In genomic region chr17:48161127-48161905, GRCh38 we compare ENCODE assay signal across 15 cellular contexts. TPM values are rescaled to one million over a fixed set of nuclear protein-coding genes. Genes with fewer than 3 reads are reported as not detected.
DNase-seq lines count a peak whose midpoint lies in the region; ATAC-seq, FAIRE-seq and TF ChIP-seq lines count a peak whose summit lies in the region.
"Had no signal": no experiment of that assay in that cellular context is flagged by ENCODE, and none has a peak within 500 bp of the region (broad histone marks: within the 10 kb centered on the region; RNA-seq: fewer than 3 reads in every experiment).

No MANE protein-coding gene starts in this region.

- H3K9me1 ChIP-seq in K562 (ENCODE audit: control insufficient read depth, insufficient read depth, low read length) = no peaks in the 10 kb centered on the region

- in situ Hi-C loops in K562 (cut with MboI) = no loop called here

- CTCF ChIA-PET in K562 (lab: Yijun Ruan, JAX; ENCODE audit: low intra/inter-chr PET ratio) = no interaction called here

- BruUV-seq in K562 (replicated peaks; lab: Mats Ljungman, UMichigan) = no TSS peak

- H3K36me3 ChIP-seq in K562 (ENCODE audit: control insufficient read depth, insufficient read depth, low read length) = no peaks in the 10 kb centered on the region
- peaks cover 0 to 5% (median 0%) of the 10 kb centered on the region in 4 donors for H3K36me3 ChIP-seq in liver (ENCODE audit: control insufficient read depth in 4 of 4, insufficient read depth in 3 of 4, low read depth in 1 of 4, low read length in 3 of 4)
- H3K36me3 ChIP-seq: Peyer's patch had no signal

- 24% methylated on average over 4 of the region's 4 CpGs for WGBS in K562 (ENCODE audit: insufficient coverage, low coverage, missing lambda C conversion rate)
- WGBS in liver = 36% methylated on average over 4 of the region's 4 CpGs

- TF ChIP-seq CTCF in K562 (IDR thresholded peaks at IDR 0.05 in 2 of 3, conservative IDR thresholded peaks at IDR 0.05 in 1 of 3; ENCODE audit: insufficient read depth in 2 of 3, low read depth in 1 of 3, low read length in 3 of 3) = no peak
- TF ChIP-seq CTCF in liver (IDR thresholded peaks at IDR 0.05; ENCODE audit: low read depth, low read length, missing input control) = no peak

- H3K4me2 ChIP-seq in K562 (ENCODE audit: insufficient read depth, low read length) = no peak overlapping the region

- H3K27me3 ChIP-seq in K562 (ENCODE audit: control insufficient read depth in 2 of 2, insufficient read depth in 2 of 2, low read length in 2 of 2) (no peaks in the 10 kb centered on the region; a peak in 1 of 5 replicates), liver (ENCODE audit: control insufficient read depth in 4 of 4, insufficient read depth in 4 of 4, low read length in 3 of 4) (no peaks in the 10 kb centered on the region)
- H3K27me3 ChIP-seq: Peyer's patch had no signal

- intact Hi-C loops in K562 (cut with micrococcal nuclease) = no loop called here

- H3K4me3 ChIP-seq in K562 = no peak overlapping the region
- peak overlapping the region; percentile 37 to 61 (median 51) for H3K4me3 ChIP-seq in liver (ENCODE audit: low read depth in 1 of 3, low read length in 3 of 3)
- H3K4me3 ChIP-seq: Peyer's patch had no signal

- H2AFZ ChIP-seq in K562 (ENCODE audit: low read depth, low read length) = no peak overlapping the region

- H3K9ac ChIP-seq in K562 (ENCODE audit: insufficient read depth in 1 of 2, low read depth in 2 of 2, low read length in 2 of 2) (no peak overlapping the region), liver (ENCODE audit: low read depth in 1 of 2, low read length in 2 of 2) (peak overlapping the region; percentile 82 to 85)

- no peaks in the 10 kb centered on the region for H3K79me2 ChIP-seq in K562 (ENCODE audit: control insufficient read depth, insufficient read depth, low read length)

- TF ChIP-seq RAD21 in K562 (CRISPR knock-in tag; conservative IDR thresholded peaks at IDR 0.05 in 1 of 2, IDR thresholded peaks at IDR 0.05 in 1 of 2) (no peak), liver (IDR thresholded peaks at IDR 0.05) (no peak)

- no peaks in the 10 kb centered on the region for H4K20me1 ChIP-seq in K562 (replicated peaks; ENCODE audit: control insufficient read depth, insufficient read depth, low read length)

- ATAC-seq in K562 (no peak), GM21737 (IDR thresholded peaks at IDR 0.05; ENCODE audit: unreplicated experiment) (no peak)
- ATAC-seq: SK-N-SH treated with all-trans-retinoic acid at 6 μM for 48 hours had no signal

- H3K9me3 ChIP-seq in K562 (replicated peaks; ENCODE audit: control insufficient read depth, insufficient read depth, low read depth, low read length) (no peaks in the 10 kb centered on the region), liver (ENCODE audit: control insufficient read depth in 4 of 4, low read length in 3 of 4) (no peaks in the 10 kb centered on the region)
- H3K9me3 ChIP-seq: Peyer's patch had no signal

- H3K27ac ChIP-seq in K562 (ENCODE audit: extremely low read depth, low read depth, low read length) = no peak overlapping the region
- H3K27ac ChIP-seq in liver (ENCODE audit: low read depth in 1 of 2, low read length in 2 of 2) = peak overlapping the region; percentile 84 to 94

- H3K4me1 ChIP-seq in K562 (replicated peaks in 1 of 2; ENCODE audit: control insufficient read depth in 2 of 2, insufficient read depth in 2 of 2, low read length in 2 of 2) = peaks cover 0 to 4% of the 10 kb centered on the region in 2 experiments; a peak in 2 of 5 replicates
- peaks cover 2 to 31% (median 11%) of the 10 kb centered on the region in 4 donors for H3K4me1 ChIP-seq in liver (ENCODE audit: control insufficient read depth in 4 of 4, insufficient read depth in 4 of 4, low read length in 3 of 4)

- no peak for FAIRE-seq in K562 (lab: Jason Lieb, UNC)
- FAIRE-seq: A204.1 had no signal

- no peak for TF ChIP-seq POLR2A in K562 (conservative IDR thresholded peaks at IDR 0.05)

- no peak for TF ChIP-seq EP300 in K562 (IDR thresholded peaks at IDR 0.05; ENCODE audit: low read length)

- POLR2A ChIA-PET in K562 (lab: Yijun Ruan, JAX) = interaction anchor here (1.2 kb wide), 1 partner anchor 431 kb away, joined by 5 read pairs; no protein-coding TSS in a partner anchor

- DNase-seq in NCI-H510A treated with DMSO at 0.1 percent for 48 hours (lab: John Stamatoyannopoulos, UW) (peak; percentile 99), NCI-H510A (lab: John Stamatoyannopoulos, UW) (no peak), K562 (ENCODE audit: extremely low read depth in 1 of 4, low spot score in 3 of 4) (no peak), AG08395 (ENCODE audit: low spot score) (no peak), GM19238 (ENCODE audit: insufficient read length, low spot score) (no peak)
- no peak for DNase-seq in stimulated activated CD4-positive, alpha-beta T cell treated with anti-CD3 and anti-CD28 coated beads, Interleukin-2, amount 100 ng/mL, for 48 hours
- DNase-seq: Calu3, DND-41, NCI-H2171, NCI-H446 treated with DMSO at 0.1 percent for 48 hours, Peyer's patch had no signal

TF ChIP-seq in K562, 482 proteins besides CTCF, POLR2A, EP300 and RAD21 (continues in another document):
- no peak for TF ChIP-seq ZNF41 (CRISPR knock-in tag; conservative IDR thresholded peaks at IDR 0.05)
- no peak for TF ChIP-seq PRMT5 (CRISPR knock-in tag; IDR thresholded peaks at IDR 0.05)
- TF ChIP-seq MAFG (tag; conservative IDR thresholded peaks at IDR 0.05) = peak; percentile 48; the same call in 1 of the 2 replicates
- TF ChIP-seq HMGN3 (IDR thresholded peaks at IDR 0.05; ENCODE audit: borderline replicate concordance, extremely low read depth, insufficient read length, low read depth, low read length) = no peak
- TF ChIP-seq KLF10 (CRISPR knock-in tag; IDR thresholded peaks at IDR 0.05) = no peak
- TF ChIP-seq COPS2 (conservative IDR thresholded peaks at IDR 0.05) = no peak
- peak; percentile 77 for TF ChIP-seq ZNF316 (IDR thresholded peaks at IDR 0.05)
- no peak for TF ChIP-seq TBP (optimal IDR thresholded peaks at IDR 0.05; ENCODE audit: low read depth, low read length)
- no peak for TF ChIP-seq CEBPB (tag; IDR thresholded peaks at IDR 0.05)
- TF ChIP-seq STAG1 (CRISPR knock-in tag; IDR thresholded peaks at IDR 0.05; ENCODE audit: borderline replicate concordance) = no peak
- TF ChIP-seq TAF7 (tag; IDR thresholded peaks at IDR 0.05) = no peak
- no peak for TF ChIP-seq ZNF696 (CRISPR knock-in tag; conservative IDR thresholded peaks at IDR 0.05)
- TF ChIP-seq CBFA2T2 (conservative IDR thresholded peaks at IDR 0.05) = no peak

TF ChIP-seq in liver, 16 proteins besides CTCF, POLR2A, EP300 and RAD21 (continues in another document):
- TF ChIP-seq RXRA (IDR thresholded peaks at IDR 0.05) (no peak), TAF1 (conservative IDR thresholded peaks at IDR 0.05) (no peak), NR2F2 (IDR thresholded peaks at IDR 0.05) (no peak), GABPA (IDR thresholded peaks at IDR 0.05 in 1 of 2, conservative IDR thresholded peaks at IDR 0.05 in 1 of 2) (no peak), FOXA1 (IDR thresholded peaks at IDR 0.05) (no peak), YY1 (IDR thresholded peaks at IDR 0.05) (no peak)
- TF ChIP-seq, protein P1, sequence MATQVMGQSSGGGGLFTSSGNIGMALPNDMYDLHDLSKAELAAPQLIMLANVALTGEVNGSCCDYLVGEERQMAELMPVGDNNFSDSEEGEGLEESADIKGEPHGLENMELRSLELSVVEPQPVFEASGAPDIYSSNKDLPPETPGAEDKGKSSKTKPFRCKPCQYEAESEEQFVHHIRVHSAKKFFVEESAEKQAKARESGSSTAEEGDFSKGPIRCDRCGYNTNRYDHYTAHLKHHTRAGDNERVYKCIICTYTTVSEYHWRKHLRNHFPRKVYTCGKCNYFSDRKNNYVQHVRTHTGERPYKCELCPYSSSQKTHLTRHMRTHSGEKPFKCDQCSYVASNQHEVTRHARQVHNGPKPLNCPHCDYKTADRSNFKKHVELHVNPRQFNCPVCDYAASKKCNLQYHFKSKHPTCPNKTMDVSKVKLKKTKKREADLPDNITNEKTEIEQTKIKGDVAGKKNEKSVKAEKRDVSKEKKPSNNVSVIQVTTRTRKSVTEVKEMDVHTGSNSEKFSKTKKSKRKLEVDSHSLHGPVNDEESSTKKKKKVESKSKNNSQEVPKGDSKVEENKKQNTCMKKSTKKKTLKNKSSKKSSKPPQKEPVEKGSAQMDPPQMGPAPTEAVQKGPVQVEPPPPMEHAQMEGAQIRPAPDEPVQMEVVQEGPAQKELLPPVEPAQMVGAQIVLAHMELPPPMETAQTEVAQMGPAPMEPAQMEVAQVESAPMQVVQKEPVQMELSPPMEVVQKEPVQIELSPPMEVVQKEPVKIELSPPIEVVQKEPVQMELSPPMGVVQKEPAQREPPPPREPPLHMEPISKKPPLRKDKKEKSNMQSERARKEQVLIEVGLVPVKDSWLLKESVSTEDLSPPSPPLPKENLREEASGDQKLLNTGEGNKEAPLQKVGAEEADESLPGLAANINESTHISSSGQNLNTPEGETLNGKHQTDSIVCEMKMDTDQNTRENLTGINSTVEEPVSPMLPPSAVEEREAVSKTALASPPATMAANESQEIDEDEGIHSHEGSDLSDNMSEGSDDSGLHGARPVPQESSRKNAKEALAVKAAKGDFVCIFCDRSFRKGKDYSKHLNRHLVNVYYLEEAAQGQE (IDR thresholded peaks at IDR 0.05) = no peak

RNA-seq across cellular contexts. Expression of gene SNX11, which starts 53.8 kb away (rescaled TPM):
- total RNA-seq in K562 (2011; cell fraction: chromatin; rRNA removed; ENCODE audit: low replicate concordance) = 48.4 and 61.2 TPM in 2 replicates
- total RNA-seq in K562 (2011; cell fraction: nucleolus; rRNA removed) = 27.6 and 39.2 TPM in 2 replicates
- total RNA-seq in K562 (2011; cell fraction: nucleoplasm; rRNA removed) = 37.8 and 55.3 TPM in 2 replicates
- 13.1 and 15.8 TPM in 2 replicates for total RNA-seq in K562 (2014; rRNA removed)
- 16.6 and 16.8 TPM in 2 replicates for total RNA-seq in K562 (2014; rRNA removed; fragmentation: Illumina TruSeq; extraction: Trizol)
- total RNA-seq in K562 (2015; rRNA removed; fragmentation: Illumina TruSeq; extraction: Trizol) = 12.3 and 12.4 TPM in 2 replicates
- 18.0 and 18.4 TPM in 2 replicates for total RNA-seq in K562 (2021)
- 22.1 and 23.3 TPM in 2 replicates for polyA plus RNA-seq in K562 (2011; rRNA removed)
- polyA plus RNA-seq in K562 (2011; cell fraction: cytosol; rRNA removed) = 16.6 and 20.8 TPM in 2 replicates
- 24.5 and 25.0 TPM in 2 replicates for polyA plus RNA-seq in K562 (2011; cell fraction: nucleus; rRNA removed)
- polyA plus RNA-seq in K562 (2012) = 15.0 and 16.6 TPM in 2 replicates
- polyA plus RNA-seq in K562 (2014; fragmentation: Illumina TruSeq; extraction: Trizol) = 14.9 and 16.5 TPM in 2 replicates
- 10 to 100 TPM; 20.8 to 24.0 TPM for polyA plus RNA-seq in K562 (2014; fragmentation: Nextera tagmentation; extraction: Ambion mirVana)
- polyA plus RNA-seq in K562 (2014; rRNA removed) = 15.4 and 19.2 TPM in 2 replicates
- polyA minus RNA-seq in K562 (2011; rRNA and poly(A)+ RNA removed) = 16.3 and 19.5 TPM in 2 replicates
- 8.2 and 9.5 TPM in 2 replicates for polyA minus RNA-seq in K562 (2011; cell fraction: cytosol; rRNA and poly(A)+ RNA removed)
- 6.7 and 8.6 TPM in 2 replicates for polyA minus RNA-seq in K562 (2011; cell fraction: nucleus; rRNA and poly(A)+ RNA removed)
- total RNA-seq in liver = 10 to 100 TPM in 1 of 2 donors, 1 to 10 TPM in 1; 7.9 to 11.4 TPM
- polyA plus RNA-seq in liver = 1 to 10 TPM; 6.4 to 9.1 TPM

Comparison
In these comparisons a context has a peak if more than half of its experiments do, and no peak if none do; other contexts are left out.
1. H3K9ac ChIP-seq: peak in liver (2 of 2); none in K562 (0 of 2).